Comparison of ENCODE assay signal across 8 cellular contexts in genomic region chr19:35404879-35405622, GRCh38. TPM values are rescaled to one million over a fixed set of nuclear protein-coding genes. Genes with fewer than 3 reads are reported as not detected.
DNase-seq lines count a peak whose midpoint lies in the region; ATAC-seq and TF ChIP-seq lines count a peak whose summit lies in the region.

No MANE protein-coding gene starts in this region.

- no peaks in the 10 kb centered on the region for H3K9me3 ChIP-seq in HAP-1

- H3K27me3 ChIP-seq in H7 (ENCODE audit: control insufficient read depth, insufficient read depth, low read length) (no peaks in the 10 kb centered on the region), HAP-1 (ENCODE audit: low read depth) (peaks cover 1% of the 10 kb centered on the region; the same call in 1 of the 2 replicates)

- in situ Hi-C loops in astrocyte of the spinal cord (cut with HindIII; ENCODE audit: low sequenced_read_pairs) = no loop called here
- in situ Hi-C loops in HAP-1 (cut with MboI; ENCODE audit: low sequenced_read_pairs) = no loop called here

- peak; percentile 78 for DNase-seq in activated T-cell treated with anti-CD3 and anti-CD28 coated beads for 48 hours (ENCODE audit: low read depth)
- DNase-seq in activated T-cell treated with anti-CD3 and anti-CD28 coated beads, Interleukin-2, amount 50 U/mL, for 1 hour = no peak
- DNase-seq in astrocyte of the spinal cord (ENCODE audit: low read depth, low spot score) = peak; percentile 3
- peak; percentile 89 for DNase-seq in stimulated activated CD4-positive, alpha-beta T cell treated with anti-CD3 and anti-CD28 coated beads, Interleukin-1b, Interleukin-23, amount 100 ng/mL, for 48 hours
- no peak for DNase-seq in H7
- no peak for DNase-seq in HAP-1 (ENCODE audit: low spot score in 2 of 2)

- TF ChIP-seq CTCF in astrocyte of the spinal cord (IDR thresholded peaks at IDR 0.05; ENCODE audit: low read depth, low read length) = no peak

- H3K36me3 ChIP-seq in H7 (replicated peaks; ENCODE audit: control insufficient read depth, insufficient read depth, low read length) = no peaks in the 10 kb centered on the region
- no peaks in the 10 kb centered on the region for H3K36me3 ChIP-seq in HAP-1 (replicated peaks)

- no peaks in the 10 kb centered on the region for H3K4me1 ChIP-seq in HAP-1

- ATAC-seq in HG03280 (IDR thresholded peaks at IDR 0.05; ENCODE audit: unreplicated experiment) (peak; percentile 62), GM21737 (IDR thresholded peaks at IDR 0.05; ENCODE audit: unreplicated experiment) (no peak)

- H3K4me3 ChIP-seq in astrocyte of the spinal cord (ENCODE audit: low read depth, low read length) = no peak overlapping the region
- no peak overlapping the region for H3K4me3 ChIP-seq in H7 (ENCODE audit: insufficient read depth, low read depth, low read length)
- H3K4me3 ChIP-seq in HAP-1 = no peak overlapping the region

RNA-seq across cellular contexts. Expression of gene GPR42, which starts 34.2 kb away (rescaled TPM):
- total RNA-seq in H7 (2014; rRNA removed; shearing (Covaris generic)) = not detected in 2 replicates

RNA-seq across cellular contexts. Expression of gene FFAR2, which starts 43.0 kb away (rescaled TPM):
- total RNA-seq in H7 (2014; rRNA removed; shearing (Covaris generic)) = not detected in 2 replicates

RNA-seq across cellular contexts. Expression of gene FFAR3, which starts 46.8 kb away (rescaled TPM):
- total RNA-seq in H7 (2014; rRNA removed; shearing (Covaris generic)) = not detected in 2 replicates

RNA-seq across cellular contexts. Expression of gene FFAR1, which starts 57.3 kb away (rescaled TPM):
- total RNA-seq in H7 (2014; rRNA removed; shearing (Covaris generic)) = not detected in 2 replicates

Comparison
In these comparisons a context has a peak if more than half of its experiments do, and no peak if none do; other contexts are left out.
1. DNase-seq: peak in activated T-cell treated with anti-CD3 and anti-CD28 coated beads for 48 hours (single experiment), astrocyte of the spinal cord (single experiment) and stimulated activated CD4-positive, alpha-beta T cell treated with anti-CD3 and anti-CD28 coated beads, Interleukin-1b, Interleukin-23, amount 100 ng/mL, for 48 hours (single experiment); none in activated T-cell treated with anti-CD3 and anti-CD28 coated beads, Interleukin-2, amount 50 U/mL, for 1 hour (single experiment), H7 (single experiment) and HAP-1 (0 of 2).